In genomic region chr14:102197317-102197850, GRCh38 we compare ENCODE assay signal across 20 cellular contexts. TPM values are rescaled to one million over a fixed set of nuclear protein-coding genes. Genes with fewer than 3 reads are reported as not detected.
DNase-seq lines count a peak whose midpoint lies in the region; ATAC-seq and TF ChIP-seq lines count a peak whose summit lies in the region.
"Had no signal": no experiment of that assay in that cellular context is flagged by ENCODE, and none has a peak within 500 bp of the region (broad histone marks: within the 10 kb centered on the region; RNA-seq: fewer than 3 reads in every experiment).

No MANE protein-coding gene starts in this region.

- peak overlapping the region; percentile 38 for H3K27ac ChIP-seq in subcutaneous abdominal adipose tissue (ENCODE audit: low read depth, low read length)
- H3K27ac ChIP-seq: heart right ventricle, left ventricle myocardium inferior, thoracic aorta had no signal

- ATAC-seq in activated naive CD8-positive, alpha-beta T cell treated with anti-CD3 and anti-CD28 coated beads, Interleukin-2, amount 50 U/mL, for 24 hours, result peak; percentile 70
- no peak for ATAC-seq in HG03108 (IDR thresholded peaks at IDR 0.05; ENCODE audit: unreplicated experiment)
- ATAC-seq: heart right ventricle had no signal

- H3K4me1 Mint-ChIP-seq in HFFc6 (ENCODE audit: low read depth), result peaks cover 34% of the 10 kb centered on the region
- H3K4me1 Mint-ChIP-seq in activated naive CD8-positive, alpha-beta T cell treated with anti-CD3 and anti-CD28 coated beads, Interleukin-2, amount 50 U/mL, for 24 hours, result peaks cover 79% of the 10 kb centered on the region
- H3K4me1 Mint-ChIP-seq in glutamatergic neuron (ENCODE audit: low read depth, unreplicated experiment), result peaks cover 30% of the 10 kb centered on the region

- no peaks in the 10 kb centered on the region for H3K27me3 ChIP-seq in subcutaneous abdominal adipose tissue (ENCODE audit: control insufficient read depth in 5 of 5, insufficient read depth in 4 of 5, low read length in 5 of 5)
- H3K27me3 ChIP-seq: heart right ventricle had no signal

- H3K27ac Mint-ChIP-seq in HFFc6 (peak overlapping the region; percentile 18; the same call in 1 of the 2 replicates), glutamatergic neuron (ENCODE audit: unreplicated experiment) (no peak overlapping the region)
- peak overlapping the region; percentile 79 for H3K27ac Mint-ChIP-seq in activated naive CD8-positive, alpha-beta T cell treated with anti-CD3 and anti-CD28 coated beads, Interleukin-2, amount 50 U/mL, for 24 hours
- H3K27ac Mint-ChIP-seq: nephron progenitor cell had no signal

- peak overlapping the region in 1 of 5 donors; percentile 13 for H3K9ac ChIP-seq in subcutaneous abdominal adipose tissue (ENCODE audit: low read length in 5 of 5)

- no peak for TF ChIP-seq CTCF in HFFc6 (IDR thresholded peaks at IDR 0.05)
- no peak for TF ChIP-seq CTCF in glutamatergic neuron (IDR thresholded peaks at IDR 0.05; ENCODE audit: partially characterized antibody, unreplicated experiment)

- no peaks in the 10 kb centered on the region; the same call in 1 of the 2 replicates for H3K27me3 Mint-ChIP-seq in HFFc6 (ENCODE audit: insufficient read depth)
- no peaks in the 10 kb centered on the region for H3K27me3 Mint-ChIP-seq in activated naive CD8-positive, alpha-beta T cell treated with anti-CD3 and anti-CD28 coated beads, Interleukin-2, amount 50 U/mL, for 24 hours
- H3K27me3 Mint-ChIP-seq in glutamatergic neuron (ENCODE audit: unreplicated experiment), result peaks cover 9% of the 10 kb centered on the region

- no peak for DNase-seq in HFFc6
- DNase-seq in activated naive CD8-positive, alpha-beta T cell treated with anti-CD3 and anti-CD28 coated beads, Interleukin-2, amount 50 U/mL, for 24 hours, result no peak
- DNase-seq in fibroblast of peridontal ligament (ENCODE audit: extremely low read depth), result peak; percentile 20
- DNase-seq in glutamatergic neuron, result no peak
- DNase-seq in NOMO-1 treated with dmso at 0.1 percent for 144 hours (lab: John Stamatoyannopoulos, UW; ENCODE audit: unreplicated experiment), result no peak
- DNase-seq: activated CD4-positive, alpha-beta T cell treated with anti-CD3 and anti-CD28 coated beads, Interleukin-2, amount 50 U/mL, for 4 hours; activated naive CD4-positive, alpha-beta T cell treated with anti-CD3 and anti-CD28 coated beads, Interleukin-2, amount 50 U/mL, for 16 hours; activated T-cell treated with anti-CD3 and anti-CD28 coated beads for 4 hours; AML-193; COR-L47; DND-41; heart right ventricle; Karpas-422; left ventricle myocardium inferior; NCI-H1694; NCI-H69; nephron progenitor cell had no signal

- no peaks in the 10 kb centered on the region for H3K9me3 ChIP-seq in subcutaneous abdominal adipose tissue (ENCODE audit: control insufficient read depth in 5 of 5, low read length in 5 of 5)
- H3K9me3 ChIP-seq: heart right ventricle, left ventricle myocardium inferior, thoracic aorta had no signal

- peaks cover 0 to 45% (median 25%) of the 10 kb centered on the region in 5 donors for H3K4me1 ChIP-seq in subcutaneous abdominal adipose tissue (ENCODE audit: control insufficient read depth in 5 of 5, insufficient read depth in 5 of 5, low read length in 5 of 5)

- H3K36me3 ChIP-seq in subcutaneous abdominal adipose tissue (ENCODE audit: control insufficient read depth in 5 of 5, insufficient read depth in 5 of 5, low read length in 5 of 5), result peaks cover 7 to 41% (median 30%) of the 10 kb centered on the region in 5 donors

- H3K4me3 Mint-ChIP-seq in HFFc6 (no peak overlapping the region), glutamatergic neuron (ENCODE audit: unreplicated experiment) (no peak overlapping the region)
- peak overlapping the region; percentile 4 for H3K4me3 Mint-ChIP-seq in activated naive CD8-positive, alpha-beta T cell treated with anti-CD3 and anti-CD28 coated beads, Interleukin-2, amount 50 U/mL, for 24 hours
- H3K4me3 Mint-ChIP-seq: nephron progenitor cell had no signal

- H3K36me3 Mint-ChIP-seq in HFFc6 (ENCODE audit: low read depth) (peaks cover 15% of the 10 kb centered on the region), glutamatergic neuron (ENCODE audit: unreplicated experiment) (peaks cover 4% of the 10 kb centered on the region)
- peaks cover 44% of the 10 kb centered on the region for H3K36me3 Mint-ChIP-seq in activated naive CD8-positive, alpha-beta T cell treated with anti-CD3 and anti-CD28 coated beads, Interleukin-2, amount 50 U/mL, for 24 hours (ENCODE audit: low read depth)

- no peaks in the 10 kb centered on the region for H3K9me3 Mint-ChIP-seq in HFFc6
- no peaks in the 10 kb centered on the region for H3K9me3 Mint-ChIP-seq in activated naive CD8-positive, alpha-beta T cell treated with anti-CD3 and anti-CD28 coated beads, Interleukin-2, amount 50 U/mL, for 24 hours
- H3K9me3 Mint-ChIP-seq in glutamatergic neuron (ENCODE audit: unreplicated experiment), result peaks cover 4% of the 10 kb centered on the region
- H3K9me3 Mint-ChIP-seq: nephron progenitor cell had no signal

- no peak overlapping the region for H3K4me3 ChIP-seq in subcutaneous abdominal adipose tissue (ENCODE audit: low read depth in 1 of 5, low read length in 5 of 5)
- H3K4me3 ChIP-seq: heart right ventricle, left ventricle myocardium inferior, thoracic aorta had no signal

RNA-seq across cellular contexts. Expression of gene WDR20, which starts 57.7 kb away (rescaled TPM):
- total RNA-seq in HFFc6 (2021; fragmentation: NEBNext Ultra II Directional; extraction: Animal tissue kit (Norgen Biotek cat#: 25700)), result 10 to 100 TPM; 24.4 to 28.7 (median 27.7) TPM
- total RNA-seq in glutamatergic neuron (ENCODE audit: unreplicated experiment), result 38.1 TPM
